In genomic region chr2:160687629-160688028, GRCh38 we compare ENCODE assay signal across 1 cellular context.
TF ChIP-seq lines count a peak whose summit lies in the region.

No MANE protein-coding gene starts in this region.

TF ChIP-seq in IMR-90, 13 proteins besides CTCF, POLR2A, EP300 and RAD21 (continued from another document):
- TF ChIP-seq MAZ (IDR thresholded peaks at IDR 0.05; ENCODE audit: borderline replicate concordance, low read depth, low read length) (no peak), MXI1 (IDR thresholded peaks at IDR 0.05; ENCODE audit: borderline replicate concordance, low read depth, low read length) (no peak), NFE2L2 (IDR thresholded peaks at IDR 0.05; ENCODE audit: low read depth, low read length) (no peak)
